ENCODE assay signal across 10 cellular contexts in genomic region chr16:10621216-10621949, GRCh38. TPM values are rescaled to one million over a fixed set of nuclear protein-coding genes. Genes with fewer than 3 reads are reported as not detected.
"Had no signal": no experiment of that assay in that cellular context is flagged by ENCODE, and none has a peak within 500 bp of the region (broad histone marks: within the 10 kb centered on the region; RNA-seq: fewer than 3 reads in every experiment).

No MANE protein-coding gene starts in this region.

RNA-seq across cellular contexts. Expression of gene EMP2, which starts 41.0 kb away (rescaled TPM):
- total RNA-seq: activated CD4-positive, alpha-beta memory T cell treated with anti-CD3 and anti-CD28 coated beads for 36 hours; activated CD4-positive, alpha-beta T cell treated with anti-CD3 and anti-CD28 coated beads for 36 hours; activated CD4-positive, alpha-beta T cell treated with anti-CD3 and anti-CD28 coated beads, Interleukin-2, amount 10 ng/mL, durations not matched to agents 24 days and 14 days; activated CD8-positive, alpha-beta memory T cell treated with anti-CD3 and anti-CD28 coated beads for 36 hours; activated CD8-positive, alpha-beta memory T cell treated with anti-CD3 and anti-CD28 coated beads, Interleukin-2, amount 10 ng/mL, durations not matched to agents 7 days and 5 days; activated CD8-positive, alpha-beta T cell treated with anti-CD3 and anti-CD28 coated beads, Interleukin-2, amount 10 ng/mL, durations not matched to agents 7 days and 5 days; activated naive CD4-positive, alpha-beta T cell treated with anti-CD3 and anti-CD28 coated beads for 36 hours; activated naive CD8-positive, alpha-beta T cell treated with anti-CD3 and anti-CD28 coated beads for 36 hours; activated T-helper 1 cell treated with anti-CD3 and anti-CD28 coated beads, Interleukin-12 subunit alpha, Interleukin-12 subunit beta, Interleukin-2, Interleukin-4 antibody, amounts not matched to agents 30 ng/mL and 10 ng/mL and 1 ng/mL, durations not matched to agents 14 hours and 24 hours and 36 hours; T-helper 17 cell had no signal
